ENCODE assay signal across 1 cellular context in genomic region chr1:38003261-38004250, GRCh38.
TF ChIP-seq lines count a peak whose summit lies in the region.

No MANE protein-coding gene starts in this region.

TF ChIP-seq in GM23338, 12 proteins besides CTCF, POLR2A, EP300 and RAD21 (continued from another document):
- TF ChIP-seq ZNF462 (CRISPR knock-in tag; IDR thresholded peaks at IDR 0.05) (no peak), JUNB (IDR thresholded peaks at IDR 0.05; ENCODE audit: unreplicated experiment) (no peak), ETS1 (IDR thresholded peaks at IDR 0.05) (no peak), POLR2AphosphoS5 (IDR thresholded peaks at IDR 0.05; ENCODE audit: low read depth) (no peak), EZH2 (IDR thresholded peaks at IDR 0.05; ENCODE audit: low read depth, unreplicated experiment) (no peak)
TF ChIP-seq in GM23338: peak in this region for 0.
